Comparison of ENCODE assay signal across 8 cellular contexts in genomic region chr2:20576598-20577115, GRCh38.
DNase-seq lines count a peak whose midpoint lies in the region; ATAC-seq and TF ChIP-seq lines count a peak whose summit lies in the region.

No MANE protein-coding gene starts in this region.

- H3K4me3 ChIP-seq in BLaER1 treated with 17β-estradiol and CSF1 and Interleukin-3, amounts not matched to agents 10 nM and 100 nM = peak overlapping the region in 2 of 10 experiments; percentile 8 to 28; a peak in 4 of 20 replicates
- peak overlapping the region in 1 of 8 donors; percentile 51 for H3K4me3 ChIP-seq in spleen
- no peak overlapping the region for H3K4me3 ChIP-seq in ascending aorta

- DNase-seq in activated T-cell treated with anti-CD3 and anti-CD28 coated beads, Interleukin-2, amount 50 U/mL, for 72 hours = peak; percentile 38 to 53
- DNase-seq in spleen (no peak), NCI-H128 (lab: John Stamatoyannopoulos, UW; ENCODE audit: unreplicated experiment) (no peak), ascending aorta (ENCODE audit: low spot score in 2 of 2) (no peak)

- peaks cover 36% of the 10 kb centered on the region for H3K4me1 Mint-ChIP-seq in activated T-cell treated with anti-CD3 and anti-CD28 coated beads, Interleukin-2, amount 50 U/mL, for 72 hours (ENCODE audit: low read depth)

- ATAC-seq in GM19328 (IDR thresholded peaks at IDR 0.05; ENCODE audit: unreplicated experiment) = peak; percentile 71
- ATAC-seq in HG03342 (IDR thresholded peaks at IDR 0.05; ENCODE audit: unreplicated experiment) = peak; percentile 65
- peak; percentile 86 to 90 for ATAC-seq in activated T-cell treated with anti-CD3 and anti-CD28 coated beads, Interleukin-2, amount 50 U/mL, for 72 hours (replicated peaks in 1 of 2)
- no peak for ATAC-seq in esophagus mucosa

- H3K36me3 ChIP-seq in BLaER1 treated with 17β-estradiol and CSF1 and Interleukin-3, amounts not matched to agents 10 nM and 100 nM = no peaks in the 10 kb centered on the region
- H3K36me3 ChIP-seq in spleen (no peaks in the 10 kb centered on the region), ascending aorta (no peaks in the 10 kb centered on the region)

- peaks cover 2 to 4% of the 10 kb centered on the region in 2 donors for H3K36me3 Mint-ChIP-seq in activated T-cell treated with anti-CD3 and anti-CD28 coated beads, Interleukin-2, amount 50 U/mL, for 72 hours (ENCODE audit: insufficient read depth in 2 of 2)

- peaks cover 57 to 94% (median 88%) of the 10 kb centered on the region in 10 experiments for H3K4me1 ChIP-seq in BLaER1 treated with 17β-estradiol and CSF1 and Interleukin-3, amounts not matched to agents 10 nM and 100 nM
- H3K4me1 ChIP-seq in spleen = peaks cover 21 to 62% (median 43%) of the 10 kb centered on the region in 6 donors
- H3K4me1 ChIP-seq in ascending aorta = peaks cover 12 to 27% of the 10 kb centered on the region in 2 donors

- no peaks in the 10 kb centered on the region for H3K27me3 ChIP-seq in BLaER1 treated with 17β-estradiol and CSF1 and Interleukin-3, amounts not matched to agents 10 nM and 100 nM
- H3K27me3 ChIP-seq in spleen (replicated peaks in 1 of 7) (no peaks in the 10 kb centered on the region), ascending aorta (no peaks in the 10 kb centered on the region)

- intact Hi-C loops in spleen (cut with DNase I; ENCODE audit: low total_unique reads) = no loop called here
- intact Hi-C loops in ascending aorta (cut with DNase I) = loop anchor here (5.0 kb wide), 2 partner anchors 64 to 119 kb away; no protein-coding TSS in a partner anchor

- peak overlapping the region; percentile 75 to 98 (median 92) for H3K4me2 ChIP-seq in BLaER1 treated with 17β-estradiol and CSF1 and Interleukin-3, amounts not matched to agents 10 nM and 100 nM

- no peaks in the 10 kb centered on the region for H3K9me3 Mint-ChIP-seq in activated T-cell treated with anti-CD3 and anti-CD28 coated beads, Interleukin-2, amount 50 U/mL, for 72 hours

- peaks cover 4 to 10% (median 9%) of the 10 kb centered on the region in 11 experiments for H3K9me3 ChIP-seq in BLaER1 treated with 17β-estradiol and CSF1 and Interleukin-3, amounts not matched to agents 10 nM and 100 nM (replicated peaks in 1 of 11)
- H3K9me3 ChIP-seq in spleen = peaks cover 0 to 8% (median 5%) of the 10 kb centered on the region in 8 donors
- no peaks in the 10 kb centered on the region for H3K9me3 ChIP-seq in ascending aorta

- peak overlapping the region; percentile 95 for H3K27ac Mint-ChIP-seq in activated T-cell treated with anti-CD3 and anti-CD28 coated beads, Interleukin-2, amount 50 U/mL, for 72 hours

- WGBS in spleen, 5 donors = 19 to 42% (median 36%) methylated on average over 5 of the region's 5 CpGs

- peak overlapping the region; percentile 69 to 79 for H3K4me3 Mint-ChIP-seq in activated T-cell treated with anti-CD3 and anti-CD28 coated beads, Interleukin-2, amount 50 U/mL, for 72 hours

- peak overlapping the region in 7 of 11 experiments; percentile 1 to 77 (median 46); a peak in 11 of 22 replicates for H3K27ac ChIP-seq in BLaER1 treated with 17β-estradiol and CSF1 and Interleukin-3, amounts not matched to agents 10 nM and 100 nM
- peak overlapping the region; percentile 21 to 80 (median 57) for H3K27ac ChIP-seq in spleen
- H3K27ac ChIP-seq in ascending aorta = no peak overlapping the region

- no peak for TF ChIP-seq CTCF in spleen (IDR thresholded peaks at IDR 0.05 in 8 of 11, conservative IDR thresholded peaks at IDR 0.05 in 3 of 11)
- TF ChIP-seq CTCF in ascending aorta (IDR thresholded peaks at IDR 0.05) = no peak

- H3K9ac ChIP-seq in BLaER1 treated with 17β-estradiol and CSF1 and Interleukin-3, amounts not matched to agents 10 nM and 100 nM = peak overlapping the region in 4 of 11 experiments; percentile 1 to 46 (median 4); a peak in 5 of 22 replicates

- TF ChIP-seq POLR2A in spleen (IDR thresholded peaks at IDR 0.05) = no peak

- H3K27me3 Mint-ChIP-seq in activated T-cell treated with anti-CD3 and anti-CD28 coated beads, Interleukin-2, amount 50 U/mL, for 72 hours (ENCODE audit: low read depth) = no peaks in the 10 kb centered on the region

- peaks cover 0 to 4% (median 0%) of the 10 kb centered on the region in 11 experiments; a peak in 2 of 22 replicates for H4K20me1 ChIP-seq in BLaER1 treated with 17β-estradiol and CSF1 and Interleukin-3, amounts not matched to agents 10 nM and 100 nM

Comparison
In these comparisons a context has a peak if more than half of its experiments do, and no peak if none do; other contexts are left out.
1. H3K27ac ChIP-seq: peak in BLaER1 treated with 17β-estradiol and CSF1 and Interleukin-3, amounts not matched to agents 10 nM and 100 nM (7 of 11) and spleen (8 of 8); none in ascending aorta (0 of 2).
2. DNase-seq: peak in activated T-cell treated with anti-CD3 and anti-CD28 coated beads, Interleukin-2, amount 50 U/mL, for 72 hours (2 of 2); none in spleen (single experiment), NCI-H128 (single experiment) and ascending aorta (0 of 2).